In the genomic region with DNA sequence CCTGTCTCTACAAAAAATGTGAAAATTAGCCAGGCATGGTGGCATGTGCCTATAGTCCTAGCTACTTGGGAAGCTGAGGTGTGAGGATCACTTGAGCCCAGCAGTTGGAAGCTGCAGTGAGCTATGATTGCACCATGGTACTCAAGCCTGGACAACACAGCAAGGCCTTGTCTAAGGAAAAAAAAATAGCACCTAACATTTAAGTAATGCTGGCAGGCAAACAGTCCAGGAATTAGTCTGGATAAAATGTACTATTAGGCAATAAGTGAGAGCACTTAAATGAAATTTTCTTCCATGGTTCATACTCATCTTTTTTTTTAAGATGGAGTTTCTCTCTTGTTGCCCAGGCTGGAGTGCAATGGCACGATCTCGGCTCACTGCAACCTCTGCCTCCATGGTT, we compare ENCODE assay signal across 7 cellular contexts. TPM values are rescaled to one million over a fixed set of nuclear protein-coding genes. Genes with fewer than 3 reads are reported as not detected.
"Had no signal": no experiment of that assay in that cellular context is flagged by ENCODE, and none has a peak within 500 bp of the region (broad histone marks: within the 10 kb centered on the region; RNA-seq: fewer than 3 reads in every experiment).

No MANE protein-coding gene starts in this region.

RNA-seq across cellular contexts. Expression of a gene that starts 30.3 kb away (rescaled TPM):
- total RNA-seq: GM23248, GM23338, H1, H4, H9, HFFc6 had no signal
- polyA plus RNA-seq: GM23248, GM23338, H1 had no signal

RNA-seq across cellular contexts. Expression of a gene that starts 47.4 kb away (rescaled TPM):
- total RNA-seq: GM23248, GM23338, H1, H4, H7, H9, HFFc6 had no signal
- polyA plus RNA-seq: GM23248, GM23338 had no signal
